ENCODE assay signal across 33 cellular contexts in the genomic region with DNA sequence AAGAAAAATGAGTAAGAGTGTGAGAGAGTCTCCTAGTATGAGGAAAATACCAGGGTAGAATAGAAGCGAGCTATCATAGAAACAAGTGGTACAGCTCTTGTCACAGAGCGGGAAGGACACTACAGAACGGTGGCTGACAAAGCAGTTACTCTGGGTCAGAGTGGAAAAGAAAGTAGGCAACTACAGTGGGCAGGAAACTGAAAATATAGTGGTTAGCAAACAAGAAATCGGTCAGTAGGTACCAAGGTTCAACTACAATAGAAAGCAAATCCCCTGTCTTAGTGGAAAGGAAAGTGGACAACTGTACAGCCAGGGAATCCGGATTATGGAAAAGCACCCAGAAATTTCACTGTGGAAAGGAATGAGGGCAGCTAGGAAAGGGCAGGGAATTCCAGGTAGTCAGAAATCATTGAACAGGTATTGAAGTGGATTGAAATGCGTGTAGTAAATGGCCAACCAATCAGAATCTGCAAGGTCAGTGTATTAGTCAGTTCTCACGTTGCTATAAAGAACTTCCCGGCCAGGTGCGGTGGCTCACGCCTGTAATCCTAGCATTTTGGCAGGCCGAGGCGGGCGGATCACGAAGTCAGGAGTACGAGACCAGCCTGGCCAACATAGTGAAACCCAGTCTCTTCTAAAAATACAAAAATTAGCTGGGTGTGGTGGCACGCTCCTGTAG.
"Had no signal": no experiment of that assay in that cellular context is flagged by ENCODE, and none has a peak within 500 bp of the region (broad histone marks: within the 10 kb centered on the region; RNA-seq: fewer than 3 reads in every experiment).

No MANE protein-coding gene starts in this region.

- H3K4me3 Mint-ChIP-seq: activated CD4-positive, alpha-beta memory T cell treated with anti-CD3 and anti-CD28 coated beads for 36 hours; activated CD4-positive, alpha-beta T cell treated with anti-CD3 and anti-CD28 coated beads for 36 hours; activated CD4-positive, alpha-beta T cell treated with anti-CD3 and anti-CD28 coated beads, Interleukin-2, amount 10 ng/mL, durations not matched to agents 24 days and 14 days; activated CD8-positive, alpha-beta memory T cell treated with anti-CD3 and anti-CD28 coated beads, Interleukin-2, amount 10 ng/mL, durations not matched to agents 7 days and 5 days; activated CD8-positive, alpha-beta T cell treated with anti-CD3 and anti-CD28 coated beads, Interleukin-2, amount 10 ng/mL, durations not matched to agents 7 days and 5 days; activated naive CD4-positive, alpha-beta T cell treated with anti-CD3 and anti-CD28 coated beads for 36 hours; activated naive CD4-positive, alpha-beta T cell treated with anti-CD3 and anti-CD28 coated beads, Interleukin-2, amount 50 U/mL, for 24 hours; activated naive CD8-positive, alpha-beta T cell treated with anti-CD3 and anti-CD28 coated beads for 36 hours; activated naive CD8-positive, alpha-beta T cell treated with anti-CD3 and anti-CD28 coated beads, Interleukin-2, amount 50 U/mL, for 24 hours; activated T-helper 1 cell treated with anti-CD3 and anti-CD28 coated beads, Interleukin-12 subunit alpha, Interleukin-12 subunit beta, Interleukin-2, Interleukin-4 antibody, amounts not matched to agents 30 ng/mL and 10 ng/mL and 1 ng/mL, durations not matched to agents 14 hours and 24 hours and 36 hours had no signal

- H3K27me3 Mint-ChIP-seq: activated CD4-positive, alpha-beta T cell treated with anti-CD3 and anti-CD28 coated beads for 36 hours; activated CD4-positive, alpha-beta T cell treated with anti-CD3 and anti-CD28 coated beads, Interleukin-2, amount 10 ng/mL, durations not matched to agents 24 days and 14 days; activated CD8-positive, alpha-beta memory T cell treated with anti-CD3 and anti-CD28 coated beads, Interleukin-2, amount 10 ng/mL, durations not matched to agents 7 days and 5 days; activated naive CD4-positive, alpha-beta T cell treated with anti-CD3 and anti-CD28 coated beads, Interleukin-2, amount 50 U/mL, for 24 hours; activated naive CD8-positive, alpha-beta T cell treated with anti-CD3 and anti-CD28 coated beads for 36 hours had no signal

- FAIRE-seq: endometrium, endothelial cell of umbilical vein had no signal

- H3K27ac ChIP-seq: adrenal gland, body of pancreas, colonic mucosa, epithelial cell of prostate, esophagus squamous epithelium, gastroesophageal sphincter, heart right ventricle had no signal

- H3K4me1 Mint-ChIP-seq: activated CD4-positive, alpha-beta T cell treated with anti-CD3 and anti-CD28 coated beads for 36 hours; activated CD4-positive, alpha-beta T cell treated with anti-CD3 and anti-CD28 coated beads, Interleukin-2, amount 10 ng/mL, durations not matched to agents 24 days and 14 days; activated CD8-positive, alpha-beta memory T cell treated with anti-CD3 and anti-CD28 coated beads, Interleukin-2, amount 10 ng/mL, durations not matched to agents 7 days and 5 days; activated naive CD4-positive, alpha-beta T cell treated with anti-CD3 and anti-CD28 coated beads, Interleukin-2, amount 50 U/mL, for 24 hours; activated naive CD8-positive, alpha-beta T cell treated with anti-CD3 and anti-CD28 coated beads for 36 hours; activated naive CD8-positive, alpha-beta T cell treated with anti-CD3 and anti-CD28 coated beads, Interleukin-2, amount 50 U/mL, for 24 hours had no signal

- H3K36me3 Mint-ChIP-seq: activated CD4-positive, alpha-beta memory T cell treated with anti-CD3 and anti-CD28 coated beads for 36 hours; activated CD8-positive, alpha-beta memory T cell treated with anti-CD3 and anti-CD28 coated beads, Interleukin-2, amount 10 ng/mL, durations not matched to agents 7 days and 5 days; activated naive CD4-positive, alpha-beta T cell treated with anti-CD3 and anti-CD28 coated beads, Interleukin-2, amount 50 U/mL, for 24 hours; activated naive CD8-positive, alpha-beta T cell treated with anti-CD3 and anti-CD28 coated beads for 36 hours had no signal

- H3K36me3 ChIP-seq: adrenal gland, colonic mucosa, esophagus squamous epithelium, gastroesophageal sphincter, heart right ventricle had no signal

- H3K4me1 ChIP-seq: adrenal gland, body of pancreas, colonic mucosa, esophagus squamous epithelium, gastroesophageal sphincter, heart right ventricle had no signal

- H3K4me3 ChIP-seq: adrenal gland, body of pancreas, colonic mucosa, esophagus squamous epithelium, gastroesophageal sphincter, heart right ventricle had no signal

- H3K27me3 ChIP-seq: body of pancreas, colonic mucosa, esophagus squamous epithelium, gastroesophageal sphincter had no signal

- ATAC-seq: activated CD4-positive, alpha-beta T cell treated with anti-CD3 and anti-CD28 coated beads for 36 hours; activated CD8-positive, alpha-beta memory T cell treated with anti-CD3 and anti-CD28 coated beads, Interleukin-2, amount 10 ng/mL, durations not matched to agents 7 days and 5 days; activated CD8-positive, alpha-beta T cell treated with anti-CD3 and anti-CD28 coated beads, Interleukin-2, amount 10 ng/mL, durations not matched to agents 7 days and 5 days; activated naive CD8-positive, alpha-beta T cell treated with anti-CD3 and anti-CD28 coated beads, Interleukin-2, amount 50 U/mL, for 24 hours; body of pancreas; gastroesophageal sphincter; heart right ventricle had no signal

- H3K27ac Mint-ChIP-seq: activated CD4-positive, alpha-beta memory T cell treated with anti-CD3 and anti-CD28 coated beads for 36 hours; activated CD4-positive, alpha-beta T cell treated with anti-CD3 and anti-CD28 coated beads for 36 hours; activated CD4-positive, alpha-beta T cell treated with anti-CD3 and anti-CD28 coated beads, Interleukin-2, amount 10 ng/mL, durations not matched to agents 24 days and 14 days; activated CD8-positive, alpha-beta memory T cell treated with anti-CD3 and anti-CD28 coated beads, Interleukin-2, amount 10 ng/mL, durations not matched to agents 7 days and 5 days; activated CD8-positive, alpha-beta T cell treated with anti-CD3 and anti-CD28 coated beads, Interleukin-2, amount 10 ng/mL, durations not matched to agents 7 days and 5 days; activated naive CD4-positive, alpha-beta T cell treated with anti-CD3 and anti-CD28 coated beads for 36 hours; activated naive CD4-positive, alpha-beta T cell treated with anti-CD3 and anti-CD28 coated beads, Interleukin-2, amount 50 U/mL, for 24 hours; activated naive CD8-positive, alpha-beta T cell treated with anti-CD3 and anti-CD28 coated beads for 36 hours; activated naive CD8-positive, alpha-beta T cell treated with anti-CD3 and anti-CD28 coated beads, Interleukin-2, amount 50 U/mL, for 24 hours; activated T-helper 1 cell treated with anti-CD3 and anti-CD28 coated beads, Interleukin-12 subunit alpha, Interleukin-12 subunit beta, Interleukin-2, Interleukin-4 antibody, amounts not matched to agents 30 ng/mL and 10 ng/mL and 1 ng/mL, durations not matched to agents 14 hours and 24 hours and 36 hours; activated T-helper 2 cell treated with anti-CD3 and anti-CD28 coated beads, Interferon-gamma antibody, Interleukin-2, Interleukin-4, amounts not matched to agents 10 μg/mL and 5 μg/mL and 100 μg/mL, durations not matched to agents 14 hours and 24 hours and 36 hours had no signal

- H3K9me3 ChIP-seq: adrenal gland, body of pancreas, colonic mucosa, esophagus squamous epithelium, gastroesophageal sphincter, heart right ventricle had no signal

- DNase-seq: activated CD4-positive, alpha-beta memory T cell treated with anti-CD3 and anti-CD28 coated beads for 36 hours; activated CD4-positive, alpha-beta T cell treated with anti-CD3 and anti-CD28 coated beads for 36 hours; activated CD4-positive, alpha-beta T cell treated with anti-CD3 and anti-CD28 coated beads, Interleukin-2, amount 10 ng/mL, durations not matched to agents 24 days and 14 days; activated CD4-positive, CD25-positive, alpha-beta regulatory T cell; activated CD4-positive, CD25-positive, alpha-beta regulatory T cell treated with anti-CD3 and anti-CD28 coated beads, Interleukin-2, amount 50 U/mL, for 72 hours; activated CD8-positive, alpha-beta memory T cell treated with anti-CD3 and anti-CD28 coated beads, Interleukin-2, amount 10 ng/mL, durations not matched to agents 7 days and 5 days; activated CD8-positive, alpha-beta memory T cell treated with anti-CD3 and anti-CD28 coated beads, Interleukin-2, amount 50 U/mL, for 4 hours; activated CD8-positive, alpha-beta T cell treated with anti-CD3 and anti-CD28 coated beads, Interleukin-2, amount 10 ng/mL, durations not matched to agents 7 days and 5 days; activated effector memory CD4-positive, alpha-beta T cell treated with anti-CD3 and anti-CD28 coated beads, Interleukin-2, amount 50 U/mL, for 16 hours; activated naive CD4-positive, alpha-beta T cell treated with anti-CD3 and anti-CD28 coated beads for 36 hours; activated naive CD8-positive, alpha-beta T cell treated with anti-CD3 and anti-CD28 coated beads for 36 hours; activated naive CD8-positive, alpha-beta T cell treated with anti-CD3 and anti-CD28 coated beads, Interleukin-2, amount 50 U/mL, for 24 hours; activated T-cell treated with anti-CD3 and anti-CD28 coated beads, Interleukin-2, amount 50 U/mL, for 1 hour; activated T-cell treated with anti-CD3 and anti-CD28 coated beads, Interleukin-2, amount 50 U/mL, for 48 hours; adrenal gland; amygdala; aorta; body of pancreas; caudate nucleus; cerebellar nuclear complex; colonic mucosa; effector CD8-positive, alpha-beta T cell; esophagus squamous epithelium; foreskin melanocyte; heart right ventricle; T-helper 2 cell had no signal

- H3K9me3 Mint-ChIP-seq: activated CD4-positive, alpha-beta memory T cell treated with anti-CD3 and anti-CD28 coated beads for 36 hours; activated CD4-positive, alpha-beta T cell treated with anti-CD3 and anti-CD28 coated beads, Interleukin-2, amount 10 ng/mL, durations not matched to agents 24 days and 14 days; activated naive CD4-positive, alpha-beta T cell treated with anti-CD3 and anti-CD28 coated beads for 36 hours; activated naive CD4-positive, alpha-beta T cell treated with anti-CD3 and anti-CD28 coated beads, Interleukin-2, amount 50 U/mL, for 24 hours; activated naive CD8-positive, alpha-beta T cell treated with anti-CD3 and anti-CD28 coated beads for 36 hours; activated naive CD8-positive, alpha-beta T cell treated with anti-CD3 and anti-CD28 coated beads, Interleukin-2, amount 50 U/mL, for 24 hours; activated T-helper 1 cell treated with anti-CD3 and anti-CD28 coated beads, Interleukin-12 subunit alpha, Interleukin-12 subunit beta, Interleukin-2, Interleukin-4 antibody, amounts not matched to agents 30 ng/mL and 10 ng/mL and 1 ng/mL, durations not matched to agents 14 hours and 24 hours and 36 hours; activated T-helper 2 cell treated with anti-CD3 and anti-CD28 coated beads, Interferon-gamma antibody, Interleukin-2, Interleukin-4, amounts not matched to agents 10 μg/mL and 5 μg/mL and 100 μg/mL, durations not matched to agents 14 hours and 24 hours and 36 hours had no signal
